Comparison of ENCODE assay signal across 9 cellular contexts in genomic region chr5:132103969-132104391, GRCh38. TPM values are rescaled to one million over a fixed set of nuclear protein-coding genes. Genes with fewer than 3 reads are reported as not detected.
A peak's percentile ranks its signal among the peaks of the same experiment; 100 is the strongest.
DNase-seq lines count a peak whose midpoint lies in the region; ATAC-seq, FAIRE-seq and TF ChIP-seq lines count a peak whose summit lies in the region.
"Had no signal": no experiment of that assay in that cellular context is flagged by ENCODE, and none has a peak within 500 bp of the region (broad histone marks: within the 10 kb centered on the region; RNA-seq: fewer than 3 reads in every experiment).

No MANE protein-coding gene starts in this region.

- WGBS in GM12878 (ENCODE audit: insufficient coverage, insufficient replicate concordance, low lambda C conversion rate, missing lambda C conversion rate) = under 1% methylated on average over 6 of the region's 6 CpGs
- WGBS in H9 (ENCODE audit: extremely low coverage, insufficient read length, low lambda C conversion rate) = no CpG with 5 or more reads among the region's 6 CpGs

- BruUV-seq in GM12878 (replicated peaks; lab: Mats Ljungman, UMichigan) = no TSS peak

- H3K36me3 Mint-ChIP-seq in H9 (ENCODE audit: insufficient read depth in 1 of 3, low read depth in 3 of 3) = no peaks in the 10 kb centered on the region

- H3K79me2 ChIP-seq in GM12878 (ENCODE audit: control insufficient read depth, insufficient read depth, low read length) = no peaks in the 10 kb centered on the region
- H3K79me2 ChIP-seq in H9 (ENCODE audit: insufficient read depth, low read length) = no peaks in the 10 kb centered on the region

- no peak overlapping the region for H2BK12ac ChIP-seq in H9 (ENCODE audit: insufficient read length, low read depth, low read length)

- H3K14ac ChIP-seq in H9 (ENCODE audit: insufficient read depth, low read length) = no peak overlapping the region

- H4K91ac ChIP-seq in H9 (ENCODE audit: insufficient read length, low read depth, low read length) = no peak overlapping the region

- H4K8ac ChIP-seq in H9 (replicated peaks; ENCODE audit: insufficient read length, low read depth, low read length) = no peak overlapping the region

- CTCF ChIA-PET in GM12878 (lab: Yijun Ruan, JAX) = interaction anchor here (1.2 to 1.9 kb wide), 2 partner anchors 41 to 86 kb away, joined by 4 to 7 read pairs; no protein-coding TSS in a partner anchor

- TF ChIP-seq POLR2A in GM12878 (IDR thresholded peaks at IDR 0.05; ENCODE audit: low read depth, low read length) = peak; percentile 11; the same call in 1 of the 2 replicates

- H3K56ac ChIP-seq in H9 (ENCODE audit: insufficient read length, low read depth, low read length) = no peak overlapping the region

- H3K9me3 ChIP-seq in BLaER1 treated with 17β-estradiol and CSF1 and Interleukin-3, amounts not matched to agents 10 nM and 100 nM (replicated peaks in 1 of 11) = peaks cover 0 to 11% (median 4%) of the 10 kb centered on the region in 11 experiments; a peak in 11 of 22 replicates
- H3K9me3 ChIP-seq in GM12878 (replicated peaks; ENCODE audit: control insufficient read depth, insufficient read depth, low read length) (no peaks in the 10 kb centered on the region), H9 (ENCODE audit: control insufficient read depth, low read depth, low read length) (no peaks in the 10 kb centered on the region)
- H3K9me3 ChIP-seq: pancreas had no signal

- H2AK5ac ChIP-seq in H9 (ENCODE audit: insufficient read length, low read length) = no peak overlapping the region

- ATAC-seq in GM19328 (IDR thresholded peaks at IDR 0.05; ENCODE audit: unreplicated experiment) = peak; percentile 7
- peak; percentile 22 for ATAC-seq in HG03354 (IDR thresholded peaks at IDR 0.05; ENCODE audit: poor library complexity, severe bottlenecking, unreplicated experiment)
- peak; percentile 23 for ATAC-seq in GM12878

- peaks cover 38 to 67% (median 61%) of the 10 kb centered on the region in 10 experiments for H3K4me1 ChIP-seq in BLaER1 treated with 17β-estradiol and CSF1 and Interleukin-3, amounts not matched to agents 10 nM and 100 nM
- H3K4me1 ChIP-seq in GM12878 (ENCODE audit: control insufficient read depth, insufficient read depth, low read length) (peaks cover 62% of the 10 kb centered on the region), H9 (ENCODE audit: insufficient read depth, low read length) (no peaks in the 10 kb centered on the region)
- H3K4me1 ChIP-seq: pancreas had no signal

- no peak overlapping the region for H4K5ac ChIP-seq in H9 (ENCODE audit: insufficient read length, low read depth, low read length)

- no peak for FAIRE-seq in GM12878 (lab: Jason Lieb, UNC)
- FAIRE-seq: pancreas had no signal

- H2BK20ac ChIP-seq in H9 (ENCODE audit: low read depth, low read length, poor library complexity, severe bottlenecking) = no peak overlapping the region

- peak overlapping the region; percentile 51 to 97 (median 91); a peak in 21 of 22 replicates for H3K4me2 ChIP-seq in BLaER1 treated with 17β-estradiol and CSF1 and Interleukin-3, amounts not matched to agents 10 nM and 100 nM
- peak overlapping the region; percentile 95 for H3K4me2 ChIP-seq in GM12878 (ENCODE audit: control insufficient read depth, insufficient read depth)
- no peak overlapping the region for H3K4me2 ChIP-seq in H9 (ENCODE audit: insufficient read depth, insufficient read length, low read length)

- H3K23ac ChIP-seq in H9 (ENCODE audit: insufficient read length, low read depth, low read length) = no peak overlapping the region

- DNase-seq in GM12878 (ENCODE audit: low read depth, low spot score) (peak; percentile 37), NCI-H2171 (lab: John Stamatoyannopoulos, UW) (no peak), H9 (no peak)
- DNase-seq in activated effector memory CD4-positive, alpha-beta T cell treated with Interleukin-2 at 50 U/mL for 16 hours = no peak
- no peak for DNase-seq in stimulated activated CD4-positive, alpha-beta T cell treated with anti-CD3 and anti-CD28 coated beads, Interleukin-4, amount 100 ng/mL, for 1 hour

- no peak overlapping the region for H3T11ph ChIP-seq in H9 (ENCODE audit: low read length)

- H2AFZ ChIP-seq in GM12878 (ENCODE audit: control insufficient read depth, low read depth, low read length) (peak overlapping the region; percentile 13), H9 (ENCODE audit: low read length) (no peak overlapping the region)

- peaks cover 0 to 79% (median 0%) of the 10 kb centered on the region in 11 experiments; a peak in 7 of 22 replicates for H3K27me3 ChIP-seq in BLaER1 treated with 17β-estradiol and CSF1 and Interleukin-3, amounts not matched to agents 10 nM and 100 nM
- H3K27me3 ChIP-seq in GM12878 (replicated peaks in 1 of 2; ENCODE audit: control insufficient read depth in 2 of 2, insufficient read depth in 2 of 2, low read length in 1 of 2) (no peaks in the 10 kb centered on the region), H9 (ENCODE audit: insufficient read depth, low read length) (no peaks in the 10 kb centered on the region)
- H3K27me3 ChIP-seq: pancreas had no signal

- H3K79me1 ChIP-seq in H9 (ENCODE audit: insufficient read depth, low read depth, low read length, poor library complexity, severe bottlenecking) = no peaks in the 10 kb centered on the region

- H3K4me3 ChIP-seq in BLaER1 treated with 17β-estradiol and CSF1 and Interleukin-3, amounts not matched to agents 10 nM and 100 nM = no peak overlapping the region; a peak in 1 of 20 replicates
- peak overlapping the region; percentile 9; the same call in 1 of the 2 replicates for H3K4me3 ChIP-seq in GM12878
- H3K4me3 ChIP-seq: pancreas had no signal

- H3K27ac Mint-ChIP-seq in H9 = no peak overlapping the region; a peak in 2 of 7 replicates

- SMC1A ChIA-PET in GM12878 (lab: Charles Lee; ENCODE audit: uncharacterized antibody, unreplicated experiment) = interaction anchor here (0.9 to 1.2 kb wide), 2 partner anchors 10 to 33 kb away, joined by 3 read pairs; no protein-coding TSS in a partner anchor

- no peak overlapping the region for H2BK5ac ChIP-seq in H9 (ENCODE audit: insufficient read length, low read length)

- peaks cover 0 to 2% of the 10 kb centered on the region in 2 experiments; a peak in 1 of 5 replicates for H3K9me3 Mint-ChIP-seq in H9

- no peaks in the 10 kb centered on the region; the same call in 1 of the 2 replicates for H3K27me3 Mint-ChIP-seq in H9 (ENCODE audit: low read depth)

- no peaks in the 10 kb centered on the region for H3K36me3 ChIP-seq in BLaER1 treated with 17β-estradiol and CSF1 and Interleukin-3, amounts not matched to agents 10 nM and 100 nM
- no peaks in the 10 kb centered on the region for H3K36me3 ChIP-seq in GM12878 (ENCODE audit: control insufficient read depth in 2 of 2, insufficient read depth in 2 of 2, low read length in 1 of 2)
- H3K36me3 ChIP-seq: pancreas had no signal

- H3K23me2 ChIP-seq in H9 (ENCODE audit: insufficient read length, low read depth, low read length, poor library complexity, severe bottlenecking) = no peaks in the 10 kb centered on the region

- TF ChIP-seq RAD21 in GM12878 (IDR thresholded peaks at IDR 0.05; ENCODE audit: insufficient read depth, low read depth, low read length) = no peak

- in situ Hi-C loops in GM12878 (cut with MboI) = no loop called here

- H4K20me1 ChIP-seq in BLaER1 treated with 17β-estradiol and CSF1 and Interleukin-3, amounts not matched to agents 10 nM and 100 nM = peaks cover 0 to 52% (median 0%) of the 10 kb centered on the region in 11 experiments; a peak in 3 of 22 replicates
- no peaks in the 10 kb centered on the region for H4K20me1 ChIP-seq in GM12878 (ENCODE audit: control insufficient read depth, insufficient read depth)
- H4K20me1 ChIP-seq in H9 (ENCODE audit: control insufficient read depth, insufficient read depth, insufficient read length) = no peaks in the 10 kb centered on the region

- no peak overlapping the region for H2BK15ac ChIP-seq in H9 (ENCODE audit: low read depth, low read length)

- no peak overlapping the region for H3K18ac ChIP-seq in H9 (ENCODE audit: insufficient read length, low read depth, low read length)

- no peak overlapping the region for H2BK120ac ChIP-seq in H9 (ENCODE audit: low read depth, low read length, poor library complexity, severe bottlenecking)

- RAD21 ChIA-PET in GM12878 (lab: Charles Lee; ENCODE audit: unreplicated experiment) = interaction anchor here (1.0 kb wide), 1 partner anchor 73 kb away, joined by 3 read pairs; no protein-coding TSS in a partner anchor

- H3K4me1 Mint-ChIP-seq in H9 = no peaks in the 10 kb centered on the region

- intact Hi-C loops in GM12878 (cut with micrococcal nuclease; ENCODE audit: unreplicated experiment) = loop anchor here (1.0 to 2.0 kb wide), 3 partner anchors 39 to 387 kb away; partner anchors contain the start of gene IRF1

- POLR2A ChIA-PET in GM12878 (lab: Charles Lee) = interaction anchor here (0.6 kb wide), 1 partner anchor 895 kb away, joined by 4 read pairs; no protein-coding TSS in a partner anchor

- no peak overlapping the region for H3K4ac ChIP-seq in H9 (ENCODE audit: low read depth, low read length)

- peak overlapping the region in 8 of 11 experiments; percentile 45 to 80 (median 58); a peak in 14 of 22 replicates for H3K27ac ChIP-seq in BLaER1 treated with 17β-estradiol and CSF1 and Interleukin-3, amounts not matched to agents 10 nM and 100 nM
- H3K27ac ChIP-seq in GM12878 (ENCODE audit: control insufficient read depth, insufficient read depth) = peak overlapping the region; percentile 98
- no peak overlapping the region for H3K27ac ChIP-seq in H9 (ENCODE audit: insufficient read length, low read depth, low read length)

- H3K4me3 Mint-ChIP-seq in H9 = no peak overlapping the region

- no peak for TF ChIP-seq EP300 in GM12878 (IDR thresholded peaks at IDR 0.05; ENCODE audit: borderline replicate concordance in 1 of 2, control insufficient read depth in 1 of 2, low read depth in 2 of 2, low read length in 2 of 2)

- peak overlapping the region in 5 of 11 experiments; percentile 17 to 46 (median 35); a peak in 3 of 22 replicates for H3K9ac ChIP-seq in BLaER1 treated with 17β-estradiol and CSF1 and Interleukin-3, amounts not matched to agents 10 nM and 100 nM
- H3K9ac ChIP-seq in GM12878 (ENCODE audit: control insufficient read depth, insufficient read depth, low read length) (peak overlapping the region; percentile 61), H9 (ENCODE audit: extremely low read depth, insufficient read length, low read length) (no peak overlapping the region)

- TF ChIP-seq CTCF in GM12878 (IDR thresholded peaks at IDR 0.05 in 2 of 3, conservative IDR thresholded peaks at IDR 0.05 in 1 of 3; ENCODE audit: control insufficient read depth in 2 of 3, extremely low read depth in 1 of 3, insufficient read depth in 1 of 3, low read depth in 3 of 3, low read length in 3 of 3) (0 out of 6 replicates have a peak, but pooled peaks of 1 of the 3 experiments have one; percentile 1), H9 (conservative IDR thresholded peaks at IDR 0.05) (no peak)

RNA-seq across cellular contexts. Expression of gene CSF2, which starts 30.4 kb away (rescaled TPM):
- not detected in 2 replicates for total RNA-seq in GM12878 (2013; cell fraction: nucleolus; rRNA removed)
- total RNA-seq in GM12878 (2014; rRNA removed) = 1.1 and 2.0 TPM in 2 replicates
- total RNA-seq in GM12878 (2014; rRNA removed; fragmentation: Illumina TruSeq; extraction: Trizol) = 0.81 and 0.83 TPM in 2 replicates
- total RNA-seq in GM12878 (2021) = 0.85 and 1.4 TPM in 2 replicates
- not detected for polyA plus RNA-seq in GM12878 (2011; ENCODE audit: low read depth)
- 0.15 and 0.23 TPM in 2 replicates for polyA plus RNA-seq in GM12878 (2011; rRNA removed)
- polyA plus RNA-seq in GM12878 (2011; cell fraction: cytosol; rRNA removed) = 0.20 and 0.25 TPM in 2 replicates
- polyA plus RNA-seq in GM12878 (2011; cell fraction: nucleus; rRNA removed) = 0.26 TPM in 1 of 2 replicates, not detected in the other
- not detected in 2 replicates for polyA plus RNA-seq in GM12878 (2012)
- 0.44 TPM in 1 of 2 replicates, not detected in the other for polyA plus RNA-seq in GM12878 (2014; fragmentation: Illumina TruSeq; extraction: Trizol)
- polyA plus RNA-seq in GM12878 (2014; fragmentation: Nextera tagmentation; extraction: Ambion mirVana) = under 1 TPM; 0.39 to 0.57 TPM
- polyA plus RNA-seq in GM12878 (2014; rRNA removed) = 1.1 and 2.0 TPM in 2 replicates
- not detected for polyA plus RNA-seq in GM12878 (2016; fragmentation: Nextera tagmentation; extraction: Ambion mirVana)
- 0.41 TPM in 1 of 2 replicates, not detected in the other for polyA minus RNA-seq in GM12878 (2011; rRNA and poly(A)+ RNA removed)
- polyA minus RNA-seq in GM12878 (2011; cell fraction: cytosol; rRNA and poly(A)+ RNA removed) = not detected in 2 replicates
- polyA minus RNA-seq in GM12878 (2011; cell fraction: nucleus; rRNA and poly(A)+ RNA removed) = not detected in 2 replicates
- not detected in 2 replicates for total RNA-seq in H9 (2021)
- polyA plus RNA-seq: pancreas had no signal

RNA-seq across cellular contexts. Expression of gene IL3, which starts 43.5 kb away (rescaled TPM):
- total RNA-seq in GM12878 (2013; cell fraction: nucleolus; rRNA removed) = not detected in 2 replicates
- total RNA-seq in GM12878 (2014; rRNA removed) (not detected in 2 replicates), GM12878 (2014; rRNA removed; fragmentation: Illumina TruSeq; extraction: Trizol) (not detected in 2 replicates), GM12878 (2021) (not detected in 2 replicates), H9 (2021) (not detected in 2 replicates)
- polyA plus RNA-seq in GM12878 (2011; ENCODE audit: low read depth) = not detected
- polyA plus RNA-seq in GM12878 (2011; rRNA removed) (not detected in 2 replicates), GM12878 (2014; fragmentation: Illumina TruSeq; extraction: Trizol) (not detected in 2 replicates), GM12878 (2014; fragmentation: Nextera tagmentation; extraction: Ambion mirVana) (not detected), GM12878 (2014; rRNA removed) (not detected in 2 replicates), GM12878 (2016; fragmentation: Nextera tagmentation; extraction: Ambion mirVana) (not detected)
- not detected in 2 replicates for polyA plus RNA-seq in GM12878 (2011; cell fraction: cytosol; rRNA removed)
- not detected in 2 replicates for polyA plus RNA-seq in GM12878 (2011; cell fraction: nucleus; rRNA removed)
- polyA plus RNA-seq in GM12878 (2012) = not detected in 2 replicates
- polyA minus RNA-seq in GM12878 (2011; rRNA and poly(A)+ RNA removed) = not detected in 2 replicates
- polyA minus RNA-seq in GM12878 (2011; cell fraction: cytosol; rRNA and poly(A)+ RNA removed) = not detected in 2 replicates
- not detected in 2 replicates for polyA minus RNA-seq in GM12878 (2011; cell fraction: nucleus; rRNA and poly(A)+ RNA removed)
- total RNA-seq: pancreas had no signal
- polyA plus RNA-seq: pancreas had no signal
